In genomic region chr9:97516111-97516510, GRCh38 we compare ENCODE assay signal across 23 cellular contexts. TPM values are rescaled to one million over a fixed set of nuclear protein-coding genes. Genes with fewer than 3 reads are reported as not detected.
"Had no signal": no experiment of that assay in that cellular context is flagged by ENCODE, and none has a peak within 500 bp of the region (broad histone marks: within the 10 kb centered on the region; RNA-seq: fewer than 3 reads in every experiment).

No MANE protein-coding gene starts in this region.

- H3K9me3 ChIP-seq: esophagus squamous epithelium, mucosa of descending colon, ovary, SJSA1, transverse colon had no signal

- H3K36me3 ChIP-seq: esophagus squamous epithelium, ovary, SJSA1, transverse colon had no signal

- ATAC-seq: activated naive CD8-positive, alpha-beta T cell treated with anti-CD3 and anti-CD28 coated beads, Interleukin-2, amount 50 U/mL, for 24 hours; mucosa of descending colon; sciatic nerve; stimulated activated naive CD8-positive, alpha-beta T cell treated with anti-CD3 and anti-CD28 coated beads, Interleukin-15, Interleukin-2, amounts not matched to agents 100 U/mL and 50 U/mL, for 24 hours had no signal

- H3K27ac ChIP-seq: hepatocyte, SJSA1, transverse colon, VCaP had no signal

- H3K4me3 ChIP-seq: esophagus squamous epithelium, hepatocyte, mucosa of descending colon, ovary, SJSA1, transverse colon had no signal

- H3K27me3 ChIP-seq: hepatocyte, ovary, SJSA1, transverse colon had no signal

- DNase-seq: activated CD4-positive, alpha-beta T cell treated with anti-CD3 and anti-CD28 coated beads, Interleukin-2, amount 50 U/mL, for 1 hour; activated CD4-positive, CD25-positive, alpha-beta regulatory T cell treated with anti-CD3 and anti-CD28 coated beads, Interleukin-2, amount 50 U/mL, for 72 hours; activated CD8-positive, alpha-beta memory T cell treated with anti-CD3 and anti-CD28 coated beads, Interleukin-2, amount 50 U/mL, for 4 hours; activated effector memory CD4-positive, alpha-beta T cell treated with Interleukin-2 at 50 U/mL for 16 hours; activated naive CD4-positive, alpha-beta T cell treated with anti-CD3 and anti-CD28 coated beads, Interleukin-2, amount 10 ng/mL, durations not matched to agents 7 days and 5 days; activated naive CD8-positive, alpha-beta T cell treated with anti-CD3 and anti-CD28 coated beads, Interleukin-2, amount 50 U/mL, for 24 hours; activated T-cell treated with anti-CD3 and anti-CD28 coated beads, Interleukin-2, amount 50 U/mL, for 48 hours; effector CD4-positive, alpha-beta T cell; esophagus squamous epithelium; islet precursor cell; mammary epithelial cell; mucosa of descending colon; naive B cell; ovary; stimulated activated CD4-positive, alpha-beta T cell treated with anti-CD3 and anti-CD28 coated beads, Interleukin-1b, Interleukin-23, amount 100 ng/mL, for 48 hours; stimulated activated naive CD8-positive, alpha-beta T cell treated with anti-CD3 and anti-CD28 coated beads, Interleukin-15, Interleukin-2, amounts not matched to agents 100 U/mL and 50 U/mL, for 24 hours; T-helper 2 cell; transverse colon had no signal

RNA-seq across cellular contexts. Expression of gene TMOD1, which starts 14.6 kb away (rescaled TPM):
- total RNA-seq: bronchial epithelial cell, SJSA1 had no signal
